1 cellular context compared by ENCODE assay signal in genomic region chr19:2140193-2140545, GRCh38.
TF ChIP-seq lines count a peak whose summit lies in the region.

No MANE protein-coding gene starts in this region.

TF ChIP-seq in H1, 55 proteins besides CTCF, POLR2A, EP300 and RAD21:
- no peak for TF ChIP-seq RFX5 (IDR thresholded peaks at IDR 0.05; ENCODE audit: borderline replicate concordance, low read depth, low read length)
- no peak for TF ChIP-seq SP4 (IDR thresholded peaks at IDR 0.05; ENCODE audit: low read length)
- TF ChIP-seq POU5F1 (IDR thresholded peaks at IDR 0.05; ENCODE audit: low read depth, low read length): no peak
- no peak for TF ChIP-seq HDAC2 (IDR thresholded peaks at IDR 0.05; ENCODE audit: borderline replicate concordance in 1 of 2, low read depth in 2 of 2, low read length in 2 of 2)
